ENCODE assay signal across 2 cellular contexts in the genomic region with DNA sequence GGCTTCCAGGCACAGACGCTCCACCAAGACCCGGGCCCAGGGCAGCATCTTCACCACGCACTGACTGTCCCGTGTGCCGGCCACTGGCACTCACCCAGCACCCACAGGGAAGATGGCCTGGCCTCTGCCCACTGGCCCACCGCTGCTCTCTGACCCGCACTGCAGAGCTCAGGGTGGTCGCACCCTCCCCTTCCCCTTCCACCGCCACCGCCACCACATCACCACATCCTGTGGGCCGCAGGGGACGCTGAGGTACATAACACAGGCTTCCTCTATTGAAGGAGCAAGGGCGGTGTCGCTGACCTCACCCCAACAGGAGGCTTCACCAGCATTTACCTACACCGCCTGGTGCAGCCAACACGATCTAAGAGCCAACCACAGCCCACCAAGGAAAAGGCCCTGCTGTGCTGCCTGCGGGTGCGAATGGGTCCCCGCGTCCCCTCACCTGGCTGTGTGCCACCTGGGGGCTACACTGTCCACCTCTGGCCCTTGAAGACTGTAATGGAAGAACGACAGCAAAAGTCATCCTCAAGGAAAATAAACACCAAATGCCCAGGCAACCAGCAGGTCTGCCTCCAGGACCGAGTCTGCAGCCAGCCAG.
A peak's percentile ranks its signal among the peaks of the same experiment; 100 is the strongest.
TF ChIP-seq lines count a peak whose summit lies in the region.

No MANE protein-coding gene starts in this region.

TF ChIP-seq in H1, 55 proteins besides CTCF, POLR2A, EP300 and RAD21:
- TF ChIP-seq, protein P1, sequence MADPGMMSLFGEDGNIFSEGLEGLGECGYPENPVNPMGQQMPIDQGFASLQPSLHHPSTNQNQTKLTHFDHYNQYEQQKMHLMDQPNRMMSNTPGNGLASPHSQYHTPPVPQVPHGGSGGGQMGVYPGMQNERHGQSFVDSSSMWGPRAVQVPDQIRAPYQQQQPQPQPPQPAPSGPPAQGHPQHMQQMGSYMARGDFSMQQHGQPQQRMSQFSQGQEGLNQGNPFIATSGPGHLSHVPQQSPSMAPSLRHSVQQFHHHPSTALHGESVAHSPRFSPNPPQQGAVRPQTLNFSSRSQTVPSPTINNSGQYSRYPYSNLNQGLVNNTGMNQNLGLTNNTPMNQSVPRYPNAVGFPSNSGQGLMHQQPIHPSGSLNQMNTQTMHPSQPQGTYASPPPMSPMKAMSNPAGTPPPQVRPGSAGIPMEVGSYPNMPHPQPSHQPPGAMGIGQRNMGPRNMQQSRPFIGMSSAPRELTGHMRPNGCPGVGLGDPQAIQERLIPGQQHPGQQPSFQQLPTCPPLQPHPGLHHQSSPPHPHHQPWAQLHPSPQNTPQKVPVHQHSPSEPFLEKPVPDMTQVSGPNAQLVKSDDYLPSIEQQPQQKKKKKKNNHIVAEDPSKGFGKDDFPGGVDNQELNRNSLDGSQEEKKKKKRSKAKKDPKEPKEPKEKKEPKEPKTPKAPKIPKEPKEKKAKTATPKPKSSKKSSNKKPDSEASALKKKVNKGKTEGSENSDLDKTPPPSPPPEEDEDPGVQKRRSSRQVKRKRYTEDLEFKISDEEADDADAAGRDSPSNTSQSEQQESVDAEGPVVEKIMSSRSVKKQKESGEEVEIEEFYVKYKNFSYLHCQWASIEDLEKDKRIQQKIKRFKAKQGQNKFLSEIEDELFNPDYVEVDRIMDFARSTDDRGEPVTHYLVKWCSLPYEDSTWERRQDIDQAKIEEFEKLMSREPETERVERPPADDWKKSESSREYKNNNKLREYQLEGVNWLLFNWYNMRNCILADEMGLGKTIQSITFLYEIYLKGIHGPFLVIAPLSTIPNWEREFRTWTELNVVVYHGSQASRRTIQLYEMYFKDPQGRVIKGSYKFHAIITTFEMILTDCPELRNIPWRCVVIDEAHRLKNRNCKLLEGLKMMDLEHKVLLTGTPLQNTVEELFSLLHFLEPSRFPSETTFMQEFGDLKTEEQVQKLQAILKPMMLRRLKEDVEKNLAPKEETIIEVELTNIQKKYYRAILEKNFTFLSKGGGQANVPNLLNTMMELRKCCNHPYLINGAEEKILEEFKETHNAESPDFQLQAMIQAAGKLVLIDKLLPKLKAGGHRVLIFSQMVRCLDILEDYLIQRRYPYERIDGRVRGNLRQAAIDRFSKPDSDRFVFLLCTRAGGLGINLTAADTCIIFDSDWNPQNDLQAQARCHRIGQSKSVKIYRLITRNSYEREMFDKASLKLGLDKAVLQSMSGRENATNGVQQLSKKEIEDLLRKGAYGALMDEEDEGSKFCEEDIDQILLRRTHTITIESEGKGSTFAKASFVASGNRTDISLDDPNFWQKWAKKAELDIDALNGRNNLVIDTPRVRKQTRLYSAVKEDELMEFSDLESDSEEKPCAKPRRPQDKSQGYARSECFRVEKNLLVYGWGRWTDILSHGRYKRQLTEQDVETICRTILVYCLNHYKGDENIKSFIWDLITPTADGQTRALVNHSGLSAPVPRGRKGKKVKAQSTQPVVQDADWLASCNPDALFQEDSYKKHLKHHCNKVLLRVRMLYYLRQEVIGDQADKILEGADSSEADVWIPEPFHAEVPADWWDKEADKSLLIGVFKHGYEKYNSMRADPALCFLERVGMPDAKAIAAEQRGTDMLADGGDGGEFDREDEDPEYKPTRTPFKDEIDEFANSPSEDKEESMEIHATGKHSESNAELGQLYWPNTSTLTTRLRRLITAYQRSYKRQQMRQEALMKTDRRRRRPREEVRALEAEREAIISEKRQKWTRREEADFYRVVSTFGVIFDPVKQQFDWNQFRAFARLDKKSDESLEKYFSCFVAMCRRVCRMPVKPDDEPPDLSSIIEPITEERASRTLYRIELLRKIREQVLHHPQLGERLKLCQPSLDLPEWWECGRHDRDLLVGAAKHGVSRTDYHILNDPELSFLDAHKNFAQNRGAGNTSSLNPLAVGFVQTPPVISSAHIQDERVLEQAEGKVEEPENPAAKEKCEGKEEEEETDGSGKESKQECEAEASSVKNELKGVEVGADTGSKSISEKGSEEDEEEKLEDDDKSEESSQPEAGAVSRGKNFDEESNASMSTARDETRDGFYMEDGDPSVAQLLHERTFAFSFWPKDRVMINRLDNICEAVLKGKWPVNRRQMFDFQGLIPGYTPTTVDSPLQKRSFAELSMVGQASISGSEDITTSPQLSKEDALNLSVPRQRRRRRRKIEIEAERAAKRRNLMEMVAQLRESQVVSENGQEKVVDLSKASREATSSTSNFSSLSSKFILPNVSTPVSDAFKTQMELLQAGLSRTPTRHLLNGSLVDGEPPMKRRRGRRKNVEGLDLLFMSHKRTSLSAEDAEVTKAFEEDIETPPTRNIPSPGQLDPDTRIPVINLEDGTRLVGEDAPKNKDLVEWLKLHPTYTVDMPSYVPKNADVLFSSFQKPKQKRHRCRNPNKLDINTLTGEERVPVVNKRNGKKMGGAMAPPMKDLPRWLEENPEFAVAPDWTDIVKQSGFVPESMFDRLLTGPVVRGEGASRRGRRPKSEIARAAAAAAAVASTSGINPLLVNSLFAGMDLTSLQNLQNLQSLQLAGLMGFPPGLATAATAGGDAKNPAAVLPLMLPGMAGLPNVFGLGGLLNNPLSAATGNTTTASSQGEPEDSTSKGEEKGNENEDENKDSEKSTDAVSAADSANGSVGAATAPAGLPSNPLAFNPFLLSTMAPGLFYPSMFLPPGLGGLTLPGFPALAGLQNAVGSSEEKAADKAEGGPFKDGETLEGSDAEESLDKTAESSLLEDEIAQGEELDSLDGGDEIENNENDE (IDR thresholded peaks at IDR 0.05; ENCODE audit: insufficient replicate concordance, low read length): no peak
- TF ChIP-seq, protein P2, sequence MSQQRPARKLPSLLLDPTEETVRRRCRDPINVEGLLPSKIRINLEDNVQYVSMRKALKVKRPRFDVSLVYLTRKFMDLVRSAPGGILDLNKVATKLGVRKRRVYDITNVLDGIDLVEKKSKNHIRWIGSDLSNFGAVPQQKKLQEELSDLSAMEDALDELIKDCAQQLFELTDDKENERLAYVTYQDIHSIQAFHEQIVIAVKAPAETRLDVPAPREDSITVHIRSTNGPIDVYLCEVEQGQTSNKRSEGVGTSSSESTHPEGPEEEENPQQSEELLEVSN (IDR thresholded peaks at IDR 0.05): no peak
- TF ChIP-seq SUZ12 (IDR thresholded peaks at IDR 0.05; ENCODE audit: low read length): no peak
- no peak for TF ChIP-seq POLR2AphosphoS5 (IDR thresholded peaks at IDR 0.05; ENCODE audit: low read depth, low read length)
- no peak for TF ChIP-seq SRF (IDR thresholded peaks at IDR 0.05; ENCODE audit: low read depth, low read length)
- no peak for TF ChIP-seq ASH2L (IDR thresholded peaks at IDR 0.05; ENCODE audit: low read length)
- TF ChIP-seq POU5F1 (IDR thresholded peaks at IDR 0.05; ENCODE audit: low read depth, low read length): no peak
- TF ChIP-seq CBX8 (IDR thresholded peaks at IDR 0.05; ENCODE audit: borderline replicate concordance, low read depth, low read length): no peak
- no peak for TF ChIP-seq BRCA1 (IDR thresholded peaks at IDR 0.05; ENCODE audit: low read depth, low read length)
- TF ChIP-seq, protein P3, sequence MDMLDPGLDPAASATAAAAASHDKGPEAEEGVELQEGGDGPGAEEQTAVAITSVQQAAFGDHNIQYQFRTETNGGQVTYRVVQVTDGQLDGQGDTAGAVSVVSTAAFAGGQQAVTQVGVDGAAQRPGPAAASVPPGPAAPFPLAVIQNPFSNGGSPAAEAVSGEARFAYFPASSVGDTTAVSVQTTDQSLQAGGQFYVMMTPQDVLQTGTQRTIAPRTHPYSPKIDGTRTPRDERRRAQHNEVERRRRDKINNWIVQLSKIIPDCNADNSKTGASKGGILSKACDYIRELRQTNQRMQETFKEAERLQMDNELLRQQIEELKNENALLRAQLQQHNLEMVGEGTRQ (IDR thresholded peaks at IDR 0.05; ENCODE audit: low read length): no peak
- TF ChIP-seq SP4 (IDR thresholded peaks at IDR 0.05; ENCODE audit: low read length): no peak
- no peak for TF ChIP-seq EGR1 (IDR thresholded peaks at IDR 0.05; ENCODE audit: borderline replicate concordance, low read depth, low read length)

TF ChIP-seq in neural cell, 6 proteins besides CTCF, POLR2A, EP300 and RAD21:
- TF ChIP-seq MXI1 (conservative IDR thresholded peaks at IDR 0.05; ENCODE audit: poor library complexity, severe bottlenecking): no peak
- TF ChIP-seq POLR2AphosphoS5 (IDR thresholded peaks at IDR 0.05): peak; percentile 31
TF ChIP-seq in neural cell: peak in this region for 1.
